Comparison of ENCODE assay signal across 1 cellular context in the genomic region with DNA sequence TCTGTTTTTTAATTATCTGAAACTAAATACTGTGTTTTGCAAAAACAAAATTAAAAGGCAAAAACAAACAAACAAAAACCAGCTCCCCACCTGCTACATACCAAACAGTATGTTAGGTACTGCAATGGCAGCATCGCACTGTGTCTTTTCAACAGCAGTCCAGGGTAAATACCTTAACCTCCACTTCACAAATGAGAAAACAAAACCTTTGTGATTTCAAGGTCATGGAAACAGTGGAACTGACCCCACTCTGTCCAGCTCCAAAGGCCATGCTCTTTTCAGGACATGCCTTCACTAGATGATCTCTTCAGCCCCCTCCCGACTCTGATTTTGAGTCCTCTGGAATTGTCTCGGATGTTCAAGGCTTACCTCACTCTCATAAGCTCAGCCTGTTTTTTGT.
TF ChIP-seq lines count a peak whose summit lies in the region.

No MANE protein-coding gene starts in this region.

TF ChIP-seq in HepG2, 621 proteins besides CTCF, POLR2A, EP300 and RAD21 (continued from another document):
- TF ChIP-seq, protein P1, sequence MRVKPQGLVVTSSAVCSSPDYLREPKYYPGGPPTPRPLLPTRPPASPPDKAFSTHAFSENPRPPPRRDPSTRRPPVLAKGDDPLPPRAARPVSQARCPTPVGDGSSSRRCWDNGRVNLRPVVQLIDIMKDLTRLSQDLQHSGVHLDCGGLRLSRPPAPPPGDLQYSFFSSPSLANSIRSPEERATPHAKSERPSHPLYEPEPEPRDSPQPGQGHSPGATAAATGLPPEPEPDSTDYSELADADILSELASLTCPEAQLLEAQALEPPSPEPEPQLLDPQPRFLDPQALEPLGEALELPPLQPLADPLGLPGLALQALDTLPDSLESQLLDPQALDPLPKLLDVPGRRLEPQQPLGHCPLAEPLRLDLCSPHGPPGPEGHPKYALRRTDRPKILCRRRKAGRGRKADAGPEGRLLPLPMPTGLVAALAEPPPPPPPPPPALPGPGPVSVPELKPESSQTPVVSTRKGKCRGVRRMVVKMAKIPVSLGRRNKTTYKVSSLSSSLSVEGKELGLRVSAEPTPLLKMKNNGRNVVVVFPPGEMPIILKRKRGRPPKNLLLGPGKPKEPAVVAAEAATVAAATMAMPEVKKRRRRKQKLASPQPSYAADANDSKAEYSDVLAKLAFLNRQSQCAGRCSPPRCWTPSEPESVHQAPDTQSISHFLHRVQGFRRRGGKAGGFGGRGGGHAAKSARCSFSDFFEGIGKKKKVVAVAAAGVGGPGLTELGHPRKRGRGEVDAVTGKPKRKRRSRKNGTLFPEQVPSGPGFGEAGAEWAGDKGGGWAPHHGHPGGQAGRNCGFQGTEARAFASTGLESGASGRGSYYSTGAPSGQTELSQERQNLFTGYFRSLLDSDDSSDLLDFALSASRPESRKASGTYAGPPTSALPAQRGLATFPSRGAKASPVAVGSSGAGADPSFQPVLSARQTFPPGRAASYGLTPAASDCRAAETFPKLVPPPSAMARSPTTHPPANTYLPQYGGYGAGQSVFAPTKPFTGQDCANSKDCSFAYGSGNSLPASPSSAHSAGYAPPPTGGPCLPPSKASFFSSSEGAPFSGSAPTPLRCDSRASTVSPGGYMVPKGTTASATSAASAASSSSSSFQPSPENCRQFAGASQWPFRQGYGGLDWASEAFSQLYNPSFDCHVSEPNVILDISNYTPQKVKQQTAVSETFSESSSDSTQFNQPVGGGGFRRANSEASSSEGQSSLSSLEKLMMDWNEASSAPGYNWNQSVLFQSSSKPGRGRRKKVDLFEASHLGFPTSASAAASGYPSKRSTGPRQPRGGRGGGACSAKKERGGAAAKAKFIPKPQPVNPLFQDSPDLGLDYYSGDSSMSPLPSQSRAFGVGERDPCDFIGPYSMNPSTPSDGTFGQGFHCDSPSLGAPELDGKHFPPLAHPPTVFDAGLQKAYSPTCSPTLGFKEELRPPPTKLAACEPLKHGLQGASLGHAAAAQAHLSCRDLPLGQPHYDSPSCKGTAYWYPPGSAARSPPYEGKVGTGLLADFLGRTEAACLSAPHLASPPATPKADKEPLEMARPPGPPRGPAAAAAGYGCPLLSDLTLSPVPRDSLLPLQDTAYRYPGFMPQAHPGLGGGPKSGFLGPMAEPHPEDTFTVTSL (CRISPR knock-in tag; IDR thresholded peaks at IDR 0.05; ENCODE audit: borderline replicate concordance): peak; percentile 41; the same call in 1 of the 2 replicates
- TF ChIP-seq SOX13 (IDR thresholded peaks at IDR 0.05) (no peak), SOX13 (CRISPR knock-in tag; conservative IDR thresholded peaks at IDR 0.05 in 1 of 2, IDR thresholded peaks at IDR 0.05 in 1 of 2) (peak in 1 of 2 experiments; percentile 47; a peak in 1 of 4 replicates), POLR2AphosphoS5 (IDR thresholded peaks at IDR 0.05; ENCODE audit: low read depth, low read length) (no peak), SOX6 (IDR thresholded peaks at IDR 0.05) (no peak), SOX6 (CRISPR knock-in tag; IDR thresholded peaks at IDR 0.05) (peak; percentile 82), SNAPC5 (CRISPR knock-in tag; IDR thresholded peaks at IDR 0.05; ENCODE audit: borderline replicate concordance) (no peak), TEAD3 (CRISPR knock-in tag; optimal IDR thresholded peaks at IDR 0.05; ENCODE audit: borderline replicate concordance) (peak; percentile 18), SOX5 (CRISPR knock-in tag; IDR thresholded peaks at IDR 0.05; ENCODE audit: borderline replicate concordance) (peak; percentile 69; the same call in 1 of the 2 replicates), GLMP (CRISPR knock-in tag; IDR thresholded peaks at IDR 0.05; ENCODE audit: borderline replicate concordance) (no peak), MBNL3 (CRISPR knock-in tag; conservative IDR thresholded peaks at IDR 0.05) (no peak), RARA (CRISPR knock-in tag; IDR thresholded peaks at IDR 0.05) (peak; percentile 21; the same call in 1 of the 2 replicates), ZKSCAN5 (CRISPR knock-in tag; IDR thresholded peaks at IDR 0.05) (no peak), ZNF12 (CRISPR knock-in tag; IDR thresholded peaks at IDR 0.05) (no peak), FOXA1 (IDR thresholded peaks at IDR 0.05) (no peak), FOXA1 (CRISPR knock-in tag; IDR thresholded peaks at IDR 0.05) (no peak), ZNF883 (CRISPR knock-in tag; IDR thresholded peaks at IDR 0.05; ENCODE audit: not compliant biosample characterization) (no peak), THYN1 (CRISPR knock-in tag; IDR thresholded peaks at IDR 0.05; ENCODE audit: borderline replicate concordance, low read depth) (no peak)
- TF ChIP-seq, protein P2, sequence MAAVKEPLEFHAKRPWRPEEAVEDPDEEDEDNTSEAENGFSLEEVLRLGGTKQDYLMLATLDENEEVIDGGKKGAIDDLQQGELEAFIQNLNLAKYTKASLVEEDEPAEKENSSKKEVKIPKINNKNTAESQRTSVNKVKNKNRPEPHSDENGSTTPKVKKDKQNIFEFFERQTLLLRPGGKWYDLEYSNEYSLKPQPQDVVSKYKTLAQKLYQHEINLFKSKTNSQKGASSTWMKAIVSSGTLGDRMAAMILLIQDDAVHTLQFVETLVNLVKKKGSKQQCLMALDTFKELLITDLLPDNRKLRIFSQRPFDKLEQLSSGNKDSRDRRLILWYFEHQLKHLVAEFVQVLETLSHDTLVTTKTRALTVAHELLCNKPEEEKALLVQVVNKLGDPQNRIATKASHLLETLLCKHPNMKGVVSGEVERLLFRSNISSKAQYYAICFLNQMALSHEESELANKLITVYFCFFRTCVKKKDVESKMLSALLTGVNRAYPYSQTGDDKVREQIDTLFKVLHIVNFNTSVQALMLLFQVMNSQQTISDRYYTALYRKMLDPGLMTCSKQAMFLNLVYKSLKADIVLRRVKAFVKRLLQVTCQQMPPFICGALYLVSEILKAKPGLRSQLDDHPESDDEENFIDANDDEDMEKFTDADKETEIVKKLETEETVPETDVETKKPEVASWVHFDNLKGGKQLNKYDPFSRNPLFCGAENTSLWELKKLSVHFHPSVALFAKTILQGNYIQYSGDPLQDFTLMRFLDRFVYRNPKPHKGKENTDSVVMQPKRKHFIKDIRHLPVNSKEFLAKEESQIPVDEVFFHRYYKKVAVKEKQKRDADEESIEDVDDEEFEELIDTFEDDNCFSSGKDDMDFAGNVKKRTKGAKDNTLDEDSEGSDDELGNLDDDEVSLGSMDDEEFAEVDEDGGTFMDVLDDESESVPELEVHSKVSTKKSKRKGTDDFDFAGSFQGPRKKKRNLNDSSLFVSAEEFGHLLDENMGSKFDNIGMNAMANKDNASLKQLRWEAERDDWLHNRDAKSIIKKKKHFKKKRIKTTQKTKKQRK (IDR thresholded peaks at IDR 0.05; ENCODE audit: low read length): no peak
- TF ChIP-seq, protein P3, sequence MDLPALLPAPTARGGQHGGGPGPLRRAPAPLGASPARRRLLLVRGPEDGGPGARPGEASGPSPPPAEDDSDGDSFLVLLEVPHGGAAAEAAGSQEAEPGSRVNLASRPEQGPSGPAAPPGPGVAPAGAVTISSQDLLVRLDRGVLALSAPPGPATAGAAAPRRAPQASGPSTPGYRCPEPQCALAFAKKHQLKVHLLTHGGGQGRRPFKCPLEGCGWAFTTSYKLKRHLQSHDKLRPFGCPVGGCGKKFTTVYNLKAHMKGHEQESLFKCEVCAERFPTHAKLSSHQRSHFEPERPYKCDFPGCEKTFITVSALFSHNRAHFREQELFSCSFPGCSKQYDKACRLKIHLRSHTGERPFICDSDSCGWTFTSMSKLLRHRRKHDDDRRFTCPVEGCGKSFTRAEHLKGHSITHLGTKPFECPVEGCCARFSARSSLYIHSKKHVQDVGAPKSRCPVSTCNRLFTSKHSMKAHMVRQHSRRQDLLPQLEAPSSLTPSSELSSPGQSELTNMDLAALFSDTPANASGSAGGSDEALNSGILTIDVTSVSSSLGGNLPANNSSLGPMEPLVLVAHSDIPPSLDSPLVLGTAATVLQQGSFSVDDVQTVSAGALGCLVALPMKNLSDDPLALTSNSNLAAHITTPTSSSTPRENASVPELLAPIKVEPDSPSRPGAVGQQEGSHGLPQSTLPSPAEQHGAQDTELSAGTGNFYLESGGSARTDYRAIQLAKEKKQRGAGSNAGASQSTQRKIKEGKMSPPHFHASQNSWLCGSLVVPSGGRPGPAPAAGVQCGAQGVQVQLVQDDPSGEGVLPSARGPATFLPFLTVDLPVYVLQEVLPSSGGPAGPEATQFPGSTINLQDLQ (CRISPR knock-in tag; IDR thresholded peaks at IDR 0.05): no peak
